ENCODE assay signal across 8 cellular contexts in the genomic region with DNA sequence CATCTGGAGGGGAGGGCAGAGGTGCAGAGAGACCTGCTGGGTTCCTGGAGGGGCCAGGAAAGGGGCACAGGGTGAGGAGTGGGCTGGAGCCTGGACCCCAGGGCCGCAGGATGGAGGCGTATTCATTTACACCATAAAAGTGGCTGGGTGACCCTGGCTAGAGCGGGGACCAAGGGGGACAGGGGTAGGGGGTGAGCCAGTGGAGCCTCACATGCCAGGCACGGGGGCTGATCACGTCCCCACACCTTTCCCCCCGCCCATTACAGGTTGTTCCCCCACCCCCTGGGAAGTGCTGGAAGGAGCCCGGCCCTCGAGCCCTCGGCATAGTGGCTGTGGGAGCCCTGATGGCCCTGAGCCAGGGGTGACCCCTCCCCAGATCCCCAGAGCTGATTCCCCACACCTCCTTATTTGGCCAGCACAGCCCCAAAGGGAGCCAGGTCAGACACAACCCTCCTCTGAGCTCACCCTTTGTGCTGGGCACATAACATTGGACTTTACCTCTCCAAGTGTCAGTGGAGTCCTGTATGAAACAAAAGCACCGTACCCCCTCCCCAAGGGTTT. TPM values are rescaled to one million over a fixed set of nuclear protein-coding genes. Genes with fewer than 3 reads are reported as not detected.
A peak's percentile ranks its signal among the peaks of the same experiment; 100 is the strongest.
DNase-seq lines count a peak whose midpoint lies in the region; ATAC-seq and TF ChIP-seq lines count a peak whose summit lies in the region.

No MANE protein-coding gene starts in this region.

- intact Hi-C loops in Caco-2 (cut with micrococcal nuclease; ENCODE audit: unreplicated experiment), result no loop called here

- CTCF ChIA-PET in Caco-2 (lab: Charles Lee), result no interaction called here

- H3K4me1 ChIP-seq in Caco-2 (peaks cover 39% of the 10 kb centered on the region), duodenal mucosa (ENCODE audit: control insufficient read depth in 1 of 2, insufficient read depth in 2 of 2, low read length in 2 of 2) (peaks cover 39 to 57% of the 10 kb centered on the region in 2 donors)

- H3K36me3 Mint-ChIP-seq in Caco-2 (ENCODE audit: insufficient read depth, unreplicated experiment), result peaks cover 46% of the 10 kb centered on the region
- H3K36me3 Mint-ChIP-seq in osteocyte (ENCODE audit: unreplicated experiment), result peaks cover 2% of the 10 kb centered on the region

- POLR2A ChIA-PET in Caco-2 (lab: Charles Lee), result no interaction called here

- H3K9me3 Mint-ChIP-seq in Caco-2 (ENCODE audit: unreplicated experiment) (no peaks in the 10 kb centered on the region), osteocyte (ENCODE audit: unreplicated experiment) (no peaks in the 10 kb centered on the region)

- no peaks in the 10 kb centered on the region for H3K36me3 ChIP-seq in Caco-2 (ENCODE audit: control insufficient read depth, insufficient read depth, low read length)
- peaks cover 29% of the 10 kb centered on the region for H3K36me3 ChIP-seq in KOPT-K1 (ENCODE audit: insufficient read depth, low read length)
- peaks cover 3 to 24% of the 10 kb centered on the region in 2 donors for H3K36me3 ChIP-seq in duodenal mucosa (ENCODE audit: control insufficient read depth in 1 of 2, insufficient read depth in 2 of 2, low read length in 2 of 2)

- H3K4me1 Mint-ChIP-seq in Caco-2 (ENCODE audit: low read depth, unreplicated experiment) (peaks cover 22% of the 10 kb centered on the region), osteocyte (ENCODE audit: unreplicated experiment) (peaks cover 38% of the 10 kb centered on the region)

- no peaks in the 10 kb centered on the region for H3K9me3 ChIP-seq in Caco-2
- H3K9me3 ChIP-seq in KOPT-K1 (ENCODE audit: insufficient read depth, low read length, poor library complexity, severe bottlenecking), result no peaks in the 10 kb centered on the region
- H3K9me3 ChIP-seq in duodenal mucosa (ENCODE audit: control insufficient read depth in 1 of 2, low read length in 2 of 2), result no peaks in the 10 kb centered on the region

- peak overlapping the region; percentile 85 to 94 for H3K9ac ChIP-seq in duodenal mucosa (ENCODE audit: low read depth in 1 of 2, low read length in 2 of 2)

- TF ChIP-seq CTCF in Caco-2 (IDR thresholded peaks at IDR 0.05; ENCODE audit: insufficient read depth in 1 of 2, low read depth in 1 of 2, low read length in 1 of 2, severe bottlenecking in 1 of 2, unreplicated experiment in 1 of 2), result no peak
- TF ChIP-seq CTCF in osteocyte (IDR thresholded peaks at IDR 0.05), result no peak
- TF ChIP-seq CTCF in omental fat pad (IDR thresholded peaks at IDR 0.05), result no peak

- ATAC-seq in omental fat pad (ENCODE audit: low FRiP score), result no peak
- no peak for ATAC-seq in GM18873 (IDR thresholded peaks at IDR 0.05; ENCODE audit: low FRiP score, unreplicated experiment)
- no peak for ATAC-seq in GM19452 (IDR thresholded peaks at IDR 0.05; ENCODE audit: unreplicated experiment)

- H3K4me3 Mint-ChIP-seq in Caco-2 (ENCODE audit: unreplicated experiment) (no peak overlapping the region), osteocyte (ENCODE audit: unreplicated experiment) (peak overlapping the region; percentile 72)

- no TSS peak for BruUV-seq in Caco-2 (replicated peaks; lab: Mats Ljungman, UMichigan)

- peak overlapping the region; percentile 72 for H3K27ac Mint-ChIP-seq in Caco-2 (ENCODE audit: unreplicated experiment)
- H3K27ac Mint-ChIP-seq in osteocyte (ENCODE audit: unreplicated experiment), result peak overlapping the region; percentile 84

- no peak for DNase-seq in Caco-2
- no peak for DNase-seq in osteocyte (ENCODE audit: extremely low spot score, unreplicated experiment)
- no peak for DNase-seq in omental fat pad (ENCODE audit: low spot score)
- no peak for DNase-seq in NCI-H146 treated with DMSO at 0.1 percent for 48 hours (lab: John Stamatoyannopoulos, UW; ENCODE audit: unreplicated experiment)

- H3K27me3 Mint-ChIP-seq in Caco-2 (ENCODE audit: insufficient read depth, unreplicated experiment) (no peaks in the 10 kb centered on the region), osteocyte (ENCODE audit: unreplicated experiment) (no peaks in the 10 kb centered on the region)

- H3K27ac ChIP-seq in KOPT-K1 (ENCODE audit: low read depth, low read length, poor library complexity, severe bottlenecking) (peak overlapping the region; percentile 80), duodenal mucosa (ENCODE audit: low read depth, low read length) (peak overlapping the region; percentile 82)

- H3K4me3 ChIP-seq in Caco-2 (ENCODE audit: low read depth, low read length), result no peak overlapping the region
- peak overlapping the region; percentile 87 to 92 for H3K4me3 ChIP-seq in duodenal mucosa (ENCODE audit: low read depth in 1 of 2, low read length in 2 of 2)

- no peaks in the 10 kb centered on the region for H3K27me3 ChIP-seq in Caco-2 (replicated peaks; ENCODE audit: control insufficient read depth, insufficient read depth, low read length)
- no peaks in the 10 kb centered on the region for H3K27me3 ChIP-seq in duodenal mucosa (ENCODE audit: control insufficient read depth in 1 of 2, insufficient read depth in 2 of 2, low read length in 2 of 2)

RNA-seq across cellular contexts. Expression of gene TCIRG1, which starts 0.8 kb away (rescaled TPM):
- total RNA-seq in Caco-2 (2022), result 2.7 and 2.8 TPM in 2 replicates
- 53.0 and 54.2 TPM in 2 replicates for total RNA-seq in osteocyte
- total RNA-seq in omental fat pad, result 100 to 1,000 TPM in 3 of 4 donors, 10 to 100 TPM in 1; 84.4 to 251 (median 142) TPM

RNA-seq across cellular contexts. Expression of gene NDUFS8, which starts 9.1 kb away (rescaled TPM):
- total RNA-seq in Caco-2 (2022), result 309 and 334 TPM in 2 replicates
- 134 and 143 TPM in 2 replicates for total RNA-seq in osteocyte
- total RNA-seq in omental fat pad, result 100 to 1,000 TPM in 3 of 4 donors, 10 to 100 TPM in 1; 91.1 to 155 (median 128) TPM

RNA-seq across cellular contexts. Expression of gene ALDH3B1, which starts 29.5 kb away (rescaled TPM):
- total RNA-seq in Caco-2 (2022), result 8.2 and 9.1 TPM in 2 replicates
- total RNA-seq in osteocyte, result 4.7 and 6.5 TPM in 2 replicates
- 10 to 100 TPM; 20.5 to 90.8 (median 30.9) TPM for total RNA-seq in omental fat pad

RNA-seq across cellular contexts. Expression of gene UNC93B1, which starts 35.7 kb away (rescaled TPM):
- 26.5 and 29.3 TPM in 2 replicates for total RNA-seq in Caco-2 (2022)
- total RNA-seq in osteocyte, result 26.0 and 29.3 TPM in 2 replicates
- 10 to 100 TPM; 33.5 to 63.8 (median 51.4) TPM for total RNA-seq in omental fat pad

Comparison
In these comparisons a context has a peak if more than half of its experiments do, and no peak if none do; other contexts are left out.
1. RNA of gene TCIRG1, which starts 0.8 kb away (total RNA-seq): 84.4 to 251 TPM in omental fat pad and 53.0 to 54.2 TPM in osteocyte; 2.7 to 2.8 TPM in Caco-2; every median in the first group is over 10 times any median in the second.